In genomic region chr2:64654063-64654811, GRCh38 we compare ENCODE assay signal across 7 cellular contexts. TPM values are rescaled to one million over a fixed set of nuclear protein-coding genes. Genes with fewer than 3 reads are reported as not detected.
DNase-seq lines count a peak whose midpoint lies in the region; ATAC-seq and FAIRE-seq lines count a peak whose summit lies in the region.

No MANE protein-coding gene starts in this region.

- WGBS in small intestine, 3 donors: 0 to 1% (median 1%) methylated on average over 59 to 70 of the region's 70 CpGs

- H3K4me1 ChIP-seq in iPS-15b (ENCODE audit: control insufficient read depth, insufficient read depth, low read length) (peaks cover 11% of the 10 kb centered on the region), small intestine (ENCODE audit: control insufficient read depth in 2 of 2, insufficient read depth in 1 of 2, low read depth in 1 of 2, low read length in 1 of 2) (peaks cover 5 to 8% of the 10 kb centered on the region in 2 donors)

- DNase-seq in NCI-H1048 (lab: John Stamatoyannopoulos, UW): peak; percentile 63
- peak; percentile 80 for DNase-seq in T1000 (lab: John Stamatoyannopoulos, UW)
- DNase-seq in astrocyte of the hippocampus (ENCODE audit: low read depth, low spot score): peak; percentile 97
- DNase-seq in small intestine: peak; percentile 69

- H3K27ac ChIP-seq in small intestine (ENCODE audit: low read depth in 1 of 2, low read length in 1 of 2): peak overlapping the region; percentile 94 to 99

- no peaks in the 10 kb centered on the region for H3K36me3 ChIP-seq in iPS-15b (ENCODE audit: control insufficient read depth, insufficient read depth, low read length)
- no peaks in the 10 kb centered on the region for H3K36me3 ChIP-seq in small intestine (ENCODE audit: control insufficient read depth in 2 of 2, insufficient read depth in 2 of 2, low read length in 2 of 2)

- no peaks in the 10 kb centered on the region for H3K9me3 ChIP-seq in iPS-15b (ENCODE audit: control insufficient read depth, insufficient read depth, low read length)
- no peaks in the 10 kb centered on the region for H3K9me3 ChIP-seq in small intestine (ENCODE audit: control insufficient read depth, low read depth)

- FAIRE-seq in small intestine (lab: Jason Lieb, UNC): no peak

- H3K4me3 ChIP-seq in iPS-15b (ENCODE audit: low read depth, low read length) (peak overlapping the region; percentile 74), small intestine (ENCODE audit: low read depth in 1 of 2, low read length in 2 of 2) (peak overlapping the region; percentile 89 to 97)

- peaks cover 42% of the 10 kb centered on the region for H3K27me3 ChIP-seq in iPS-15b (ENCODE audit: control insufficient read depth, insufficient read depth, low read length)
- H3K27me3 ChIP-seq in small intestine (ENCODE audit: control insufficient read depth in 2 of 2, insufficient read depth in 2 of 2, low read length in 2 of 2): no peaks in the 10 kb centered on the region

- peak; percentile 47 for ATAC-seq in GM18502 (IDR thresholded peaks at IDR 0.05; ENCODE audit: poor library complexity, unreplicated experiment)
- peak; percentile 35 for ATAC-seq in HG02623 (IDR thresholded peaks at IDR 0.05; ENCODE audit: unreplicated experiment)

- no peak overlapping the region for H3K9ac ChIP-seq in iPS-15b (ENCODE audit: low read depth, low read length)

RNA-seq across cellular contexts. Expression of gene SERTAD2, which starts 0.5 kb away (rescaled TPM):
- polyA plus RNA-seq in small intestine: 1 to 10 TPM; 2.7 to 7.8 (median 3.8) TPM

Comparison
In these comparisons a context has a peak if more than half of its experiments do, and no peak if none do; other contexts are left out.
1. Peak in every context shown above with its lines: DNase-seq, ATAC-seq, H3K4me3 ChIP-seq and H3K27ac ChIP-seq.